ENCODE assay signal across 17 cellular contexts in the genomic region with DNA sequence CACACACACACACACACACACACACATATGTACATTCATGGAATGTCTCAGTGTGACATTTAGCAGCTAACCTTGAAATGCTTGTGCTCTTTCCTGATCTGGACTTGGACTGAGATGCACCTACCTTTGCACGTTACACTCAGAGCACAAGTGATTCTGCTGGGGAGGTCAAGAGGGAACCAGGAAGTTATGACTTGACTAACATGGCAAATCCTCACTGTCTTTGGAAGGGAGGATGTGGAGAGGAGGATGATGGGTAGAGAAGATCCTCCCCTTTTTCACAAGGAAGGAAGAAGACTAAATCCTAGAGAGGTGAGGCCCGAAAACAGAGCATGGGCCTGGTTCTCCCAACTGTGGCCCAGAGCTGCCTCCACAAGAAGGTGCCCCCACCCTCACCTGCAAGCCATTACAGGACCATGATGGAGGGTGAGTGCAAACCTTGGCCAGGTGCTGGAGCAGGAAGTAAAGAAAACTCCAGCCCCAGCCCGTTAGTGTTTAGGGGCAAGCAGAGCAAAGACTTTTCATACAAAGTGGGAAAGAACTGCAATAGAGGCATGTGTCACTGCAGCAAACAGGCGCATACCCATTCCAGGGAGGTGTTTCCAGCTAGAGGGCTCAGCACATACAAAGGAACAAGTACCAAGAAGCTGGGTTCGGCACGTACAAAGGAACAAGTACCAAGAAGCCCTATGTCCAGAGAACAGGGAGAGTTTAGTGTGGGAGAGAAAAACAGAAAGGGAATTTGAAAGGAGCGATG. TPM values are rescaled to one million over a fixed set of nuclear protein-coding genes. Genes with fewer than 3 reads are reported as not detected.
DNase-seq lines count a peak whose midpoint lies in the region; ATAC-seq, FAIRE-seq and TF ChIP-seq lines count a peak whose summit lies in the region.
"Had no signal": no experiment of that assay in that cellular context is flagged by ENCODE, and none has a peak within 500 bp of the region (broad histone marks: within the 10 kb centered on the region; RNA-seq: fewer than 3 reads in every experiment).

No MANE protein-coding gene starts in this region.

- no peaks in the 10 kb centered on the region for H3K4me1 Mint-ChIP-seq in activated T-cell treated with anti-CD3 and anti-CD28 coated beads, Interleukin-2, amount 50 U/mL, for 4 hours (ENCODE audit: low read depth)

- no peak for TF ChIP-seq CTCF in K562 (IDR thresholded peaks at IDR 0.05 in 2 of 3, conservative IDR thresholded peaks at IDR 0.05 in 1 of 3; ENCODE audit: insufficient read depth in 2 of 3, low read depth in 1 of 3, low read length in 3 of 3)

- FAIRE-seq in K562 (lab: Jason Lieb, UNC), result peak; percentile 40

- in situ Hi-C loops in K562 (cut with MboI), result no loop called here

- H3K79me2 ChIP-seq in K562 (ENCODE audit: control insufficient read depth, insufficient read depth, low read length), result no peaks in the 10 kb centered on the region

- H3K4me2 ChIP-seq in K562 (ENCODE audit: insufficient read depth, low read length), result no peak overlapping the region; the same call in 1 of the 2 replicates

- H2AFZ ChIP-seq in K562 (ENCODE audit: low read depth, low read length), result peak overlapping the region; percentile 68

- H3K27ac ChIP-seq in K562 (ENCODE audit: extremely low read depth, low read depth, low read length), result peak overlapping the region; percentile 58; the same call in 2 of the 3 replicates
- H3K27ac ChIP-seq: cardiac muscle cell had no signal

- no peaks in the 10 kb centered on the region for H3K4me1 ChIP-seq in K562 (replicated peaks in 1 of 2; ENCODE audit: control insufficient read depth in 2 of 2, insufficient read depth in 2 of 2, low read length in 2 of 2)

- H3K9ac ChIP-seq in K562 (ENCODE audit: insufficient read depth in 1 of 2, low read depth in 2 of 2, low read length in 2 of 2), result no peak overlapping the region

- no peaks in the 10 kb centered on the region for H3K27me3 ChIP-seq in K562 (ENCODE audit: control insufficient read depth in 2 of 2, insufficient read depth in 2 of 2, low read length in 2 of 2)
- H3K27me3 ChIP-seq: cardiac muscle cell had no signal

- intact Hi-C loops in K562 (cut with micrococcal nuclease), result loop anchor here (5.0 kb wide), 1 partner anchor 59 kb away; no protein-coding TSS in a partner anchor

- no peaks in the 10 kb centered on the region for H3K36me3 ChIP-seq in K562 (ENCODE audit: control insufficient read depth, insufficient read depth, low read length)
- H3K36me3 ChIP-seq: cardiac muscle cell had no signal

- no peak for DNase-seq in activated T-cell treated with anti-CD3 and anti-CD28 coated beads, Interleukin-2, amount 50 U/mL, for 4 hours
- no peak for DNase-seq in activated T-cell treated with anti-CD3 and anti-CD28 coated beads, Interleukin-2, amount 50 U/mL, for 48 hours
- DNase-seq in M059J (ENCODE audit: low read depth) (peak; percentile 64), K562 (ENCODE audit: extremely low read depth in 1 of 4, low spot score in 3 of 4) (peak in 1 of 4 experiments; percentile 27), COLO668 (lab: John Stamatoyannopoulos, UW; ENCODE audit: unreplicated experiment) (no peak), HuH-7 (ENCODE audit: low spot score) (no peak)
- no peak for DNase-seq in stimulated activated naive CD8-positive, alpha-beta T cell treated with anti-CD3 and anti-CD28 coated beads, Interleukin-15, Interleukin-2, amounts not matched to agents 100 U/mL and 50 U/mL, for 24 hours
- DNase-seq: activated CD4-positive, alpha-beta memory T cell treated with anti-CD3 and anti-CD28 coated beads for 36 hours; NCI-H1048; NCI-H446 treated with DMSO at 0.1 percent for 48 hours; T-helper 9 cell; trophoblast cell had no signal

- WGBS in K562 (ENCODE audit: insufficient coverage, low coverage, missing lambda C conversion rate), result 40% methylated on average over 7 of the region's 7 CpGs

- no TSS peak for BruUV-seq in K562 (replicated peaks; lab: Mats Ljungman, UMichigan)

- POLR2A ChIA-PET in K562 (lab: Yijun Ruan, JAX), result interaction anchor here (0.6 to 1.7 kb wide), 3 partner anchors 13 to 92 kb away, joined by 3 to 6 read pairs (median 4); no protein-coding TSS in a partner anchor

- ATAC-seq in activated T-cell treated with anti-CD3 and anti-CD28 coated beads, Interleukin-2, amount 50 U/mL, for 4 hours, result peak; percentile 18 to 25
- ATAC-seq in K562 (peak; percentile 78), GM18858 (IDR thresholded peaks at IDR 0.05; ENCODE audit: unreplicated experiment) (no peak)
- ATAC-seq in stimulated activated naive CD8-positive, alpha-beta T cell treated with anti-CD3 and anti-CD28 coated beads, Interleukin-15, Interleukin-2, amounts not matched to agents 100 U/mL and 50 U/mL, for 24 hours, result peak; percentile 52
- ATAC-seq: Right ventricle myocardium inferior had no signal

- TF ChIP-seq POLR2A in K562 (conservative IDR thresholded peaks at IDR 0.05), result peak; percentile 90

- no peaks in the 10 kb centered on the region for H3K9me3 ChIP-seq in K562 (replicated peaks; ENCODE audit: control insufficient read depth, insufficient read depth, low read depth, low read length)

- CTCF ChIA-PET in K562 (lab: Yijun Ruan, JAX; ENCODE audit: low intra/inter-chr PET ratio), result no interaction called here

- H3K4me3 ChIP-seq in K562, result no peak overlapping the region
- H3K4me3 ChIP-seq: cardiac muscle cell had no signal

- no peak for TF ChIP-seq EP300 in K562 (IDR thresholded peaks at IDR 0.05; ENCODE audit: low read length)

- no peak for TF ChIP-seq RAD21 in K562 (CRISPR knock-in tag; conservative IDR thresholded peaks at IDR 0.05 in 1 of 2, IDR thresholded peaks at IDR 0.05 in 1 of 2)

- no peaks in the 10 kb centered on the region for H3K9me1 ChIP-seq in K562 (ENCODE audit: control insufficient read depth, insufficient read depth, low read length)

- H3K4me3 Mint-ChIP-seq in activated T-cell treated with anti-CD3 and anti-CD28 coated beads, Interleukin-2, amount 50 U/mL, for 4 hours, result no peak overlapping the region
- H3K4me3 Mint-ChIP-seq: activated CD4-positive, alpha-beta memory T cell treated with anti-CD3 and anti-CD28 coated beads for 36 hours had no signal

- peaks cover 8% of the 10 kb centered on the region for H3K27me3 Mint-ChIP-seq in activated T-cell treated with anti-CD3 and anti-CD28 coated beads, Interleukin-2, amount 50 U/mL, for 4 hours (ENCODE audit: low read depth)

- H3K9me3 Mint-ChIP-seq in activated T-cell treated with anti-CD3 and anti-CD28 coated beads, Interleukin-2, amount 50 U/mL, for 4 hours, result no peaks in the 10 kb centered on the region
- H3K9me3 Mint-ChIP-seq: activated CD4-positive, alpha-beta memory T cell treated with anti-CD3 and anti-CD28 coated beads for 36 hours had no signal

- H4K20me1 ChIP-seq in K562 (replicated peaks; ENCODE audit: control insufficient read depth, insufficient read depth, low read length), result no peaks in the 10 kb centered on the region

- H3K36me3 Mint-ChIP-seq in activated T-cell treated with anti-CD3 and anti-CD28 coated beads, Interleukin-2, amount 50 U/mL, for 4 hours (ENCODE audit: insufficient read depth), result no peaks in the 10 kb centered on the region
- H3K36me3 Mint-ChIP-seq: activated CD4-positive, alpha-beta memory T cell treated with anti-CD3 and anti-CD28 coated beads for 36 hours had no signal

RNA-seq across cellular contexts. Expression of a gene that starts 26.4 kb away (rescaled TPM):
- not detected for total RNA-seq in activated T-cell treated with anti-CD3 and anti-CD28 coated beads, Interleukin-2, amount 50 U/mL, for 4 hours
- 17.2 and 26.1 TPM in 2 replicates for total RNA-seq in M059J (2014; rRNA removed; shearing (Covaris generic))
- total RNA-seq in K562 (2011; cell fraction: chromatin; rRNA removed; ENCODE audit: low replicate concordance), result not detected in 2 replicates
- total RNA-seq in K562 (2011; cell fraction: nucleolus; rRNA removed), result not detected in 2 replicates
- total RNA-seq in K562 (2011; cell fraction: nucleoplasm; rRNA removed), result not detected in 2 replicates
- not detected in 2 replicates for total RNA-seq in K562 (2014; rRNA removed)
- not detected in 2 replicates for total RNA-seq in K562 (2014; rRNA removed; fragmentation: Illumina TruSeq; extraction: Trizol)
- total RNA-seq in K562 (2015; rRNA removed; fragmentation: Illumina TruSeq; extraction: Trizol), result not detected in 2 replicates
- not detected in 2 replicates for total RNA-seq in K562 (2021)
- polyA plus RNA-seq in K562 (2011; rRNA removed), result 0.03 and 0.04 TPM in 2 replicates
- polyA plus RNA-seq in K562 (2011; cell fraction: cytosol; rRNA removed), result 0.01 TPM in 1 of 2 replicates, not detected in the other
- polyA plus RNA-seq in K562 (2011; cell fraction: nucleus; rRNA removed), result 0.07 TPM in 1 of 2 replicates, not detected in the other
- 0.07 TPM in 1 of 2 replicates, not detected in the other for polyA plus RNA-seq in K562 (2012)
- polyA plus RNA-seq in K562 (2014; fragmentation: Illumina TruSeq; extraction: Trizol), result not detected in 2 replicates
- not detected for polyA plus RNA-seq in K562 (2014; fragmentation: Nextera tagmentation; extraction: Ambion mirVana)
- polyA plus RNA-seq in K562 (2014; rRNA removed), result not detected in 2 replicates
- polyA minus RNA-seq in K562 (2011; rRNA and poly(A)+ RNA removed), result not detected in 2 replicates
- not detected in 2 replicates for polyA minus RNA-seq in K562 (2011; cell fraction: cytosol; rRNA and poly(A)+ RNA removed)
- not detected in 2 replicates for polyA minus RNA-seq in K562 (2011; cell fraction: nucleus; rRNA and poly(A)+ RNA removed)
- total RNA-seq: progenitor cell of endocrine pancreas had no signal

RNA-seq across cellular contexts. Expression of a gene that starts 39.5 kb away (rescaled TPM):
- not detected for total RNA-seq in activated T-cell treated with anti-CD3 and anti-CD28 coated beads, Interleukin-2, amount 50 U/mL, for 4 hours
- total RNA-seq in M059J (2014; rRNA removed; shearing (Covaris generic)), result not detected in 2 replicates
- not detected in 2 replicates for total RNA-seq in K562 (2011; cell fraction: chromatin; rRNA removed; ENCODE audit: low replicate concordance)
- 0.13 and 0.17 TPM in 2 replicates for total RNA-seq in K562 (2011; cell fraction: nucleolus; rRNA removed)
- 0.31 TPM in 1 of 2 replicates, not detected in the other for total RNA-seq in K562 (2011; cell fraction: nucleoplasm; rRNA removed)
- total RNA-seq in K562 (2014; rRNA removed) (not detected in 2 replicates), K562 (2014; rRNA removed; fragmentation: Illumina TruSeq; extraction: Trizol) (not detected in 2 replicates), K562 (2015; rRNA removed; fragmentation: Illumina TruSeq; extraction: Trizol) (not detected in 2 replicates), K562 (2021) (not detected in 2 replicates)
- polyA plus RNA-seq in K562 (2011; rRNA removed) (0.03 TPM in 1 of 2 replicates, not detected in the other), K562 (2014; fragmentation: Illumina TruSeq; extraction: Trizol) (not detected in 2 replicates), K562 (2014; fragmentation: Nextera tagmentation; extraction: Ambion mirVana) (under 1 TPM in 1 of 2 experiments, not detected in 1; 0.03 TPM), K562 (2014; rRNA removed) (not detected in 2 replicates)
- polyA plus RNA-seq in K562 (2011; cell fraction: cytosol; rRNA removed), result 0.01 and 0.03 TPM in 2 replicates
- polyA plus RNA-seq in K562 (2011; cell fraction: nucleus; rRNA removed), result 0.03 and 0.06 TPM in 2 replicates
- 0.10 TPM in 1 of 2 replicates, not detected in the other for polyA plus RNA-seq in K562 (2012)
- polyA minus RNA-seq in K562 (2011; rRNA and poly(A)+ RNA removed), result not detected in 2 replicates
- 0.36 TPM in 1 of 2 replicates, not detected in the other for polyA minus RNA-seq in K562 (2011; cell fraction: cytosol; rRNA and poly(A)+ RNA removed)
- 0.11 and 0.13 TPM in 2 replicates for polyA minus RNA-seq in K562 (2011; cell fraction: nucleus; rRNA and poly(A)+ RNA removed)
- total RNA-seq: cardiac muscle cell, kidney epithelial cell, progenitor cell of endocrine pancreas, Right ventricle myocardium inferior had no signal
- polyA plus RNA-seq: cardiac muscle cell had no signal

RNA-seq across cellular contexts. Expression of a gene that starts 49.4 kb away (rescaled TPM):
- under 1 TPM in 1 of 3 donors, not detected in 2; 0.08 TPM for total RNA-seq in activated T-cell treated with anti-CD3 and anti-CD28 coated beads, Interleukin-2, amount 50 U/mL, for 4 hours
- not detected in 2 replicates for total RNA-seq in M059J (2014; rRNA removed; shearing (Covaris generic))
- 35.2 and 37.9 TPM in 2 replicates for total RNA-seq in K562 (2011; cell fraction: chromatin; rRNA removed; ENCODE audit: low replicate concordance)
- total RNA-seq in K562 (2011; cell fraction: nucleolus; rRNA removed), result 17.8 and 21.7 TPM in 2 replicates
- total RNA-seq in K562 (2011; cell fraction: nucleoplasm; rRNA removed), result 26.9 and 32.4 TPM in 2 replicates
- total RNA-seq in K562 (2014; rRNA removed), result 4.1 and 5.8 TPM in 2 replicates
- total RNA-seq in K562 (2014; rRNA removed; fragmentation: Illumina TruSeq; extraction: Trizol), result 4.0 and 6.3 TPM in 2 replicates
- 5.0 and 6.1 TPM in 2 replicates for total RNA-seq in K562 (2015; rRNA removed; fragmentation: Illumina TruSeq; extraction: Trizol)
- total RNA-seq in K562 (2021), result 6.6 and 7.4 TPM in 2 replicates
- 4.0 and 10.0 TPM in 2 replicates for polyA plus RNA-seq in K562 (2011; rRNA removed)
- 2.2 and 9.8 TPM in 2 replicates for polyA plus RNA-seq in K562 (2011; cell fraction: cytosol; rRNA removed)
- polyA plus RNA-seq in K562 (2011; cell fraction: nucleus; rRNA removed), result 5.6 and 26.1 TPM in 2 replicates
- 6.6 and 19.9 TPM in 2 replicates for polyA plus RNA-seq in K562 (2012)
- 6.4 and 7.5 TPM in 2 replicates for polyA plus RNA-seq in K562 (2014; fragmentation: Illumina TruSeq; extraction: Trizol)
- polyA plus RNA-seq in K562 (2014; fragmentation: Nextera tagmentation; extraction: Ambion mirVana), result 1 to 10 TPM; 4.4 to 5.6 TPM
- polyA plus RNA-seq in K562 (2014; rRNA removed), result 6.2 and 11.5 TPM in 2 replicates
- 3.2 and 7.7 TPM in 2 replicates for polyA minus RNA-seq in K562 (2011; rRNA and poly(A)+ RNA removed)
- polyA minus RNA-seq in K562 (2011; cell fraction: cytosol; rRNA and poly(A)+ RNA removed), result 6.5 TPM in 1 of 2 replicates, not detected in the other
- polyA minus RNA-seq in K562 (2011; cell fraction: nucleus; rRNA and poly(A)+ RNA removed), result 2.0 and 7.1 TPM in 2 replicates
- total RNA-seq: activated CD4-positive, alpha-beta memory T cell treated with anti-CD3 and anti-CD28 coated beads for 36 hours; cardiac muscle cell; Right ventricle myocardium inferior had no signal
- polyA plus RNA-seq: cardiac muscle cell had no signal

RNA-seq across cellular contexts. Expression of a gene that starts 50.2 kb away (rescaled TPM):
- not detected for total RNA-seq in activated T-cell treated with anti-CD3 and anti-CD28 coated beads, Interleukin-2, amount 50 U/mL, for 4 hours
- total RNA-seq in M059J (2014; rRNA removed; shearing (Covaris generic)), result 0.05 and 0.32 TPM in 2 replicates
- total RNA-seq in K562 (2011; cell fraction: chromatin; rRNA removed; ENCODE audit: low replicate concordance), result not detected in 2 replicates
- not detected in 2 replicates for total RNA-seq in K562 (2011; cell fraction: nucleolus; rRNA removed)
- not detected in 2 replicates for total RNA-seq in K562 (2011; cell fraction: nucleoplasm; rRNA removed)
- not detected in 2 replicates for total RNA-seq in K562 (2014; rRNA removed)
- total RNA-seq in K562 (2014; rRNA removed; fragmentation: Illumina TruSeq; extraction: Trizol), result not detected in 2 replicates
- not detected in 2 replicates for total RNA-seq in K562 (2015; rRNA removed; fragmentation: Illumina TruSeq; extraction: Trizol)
- total RNA-seq in K562 (2021), result not detected in 2 replicates
- polyA plus RNA-seq in K562 (2011; rRNA removed), result not detected in 2 replicates
- polyA plus RNA-seq in K562 (2011; cell fraction: cytosol; rRNA removed), result not detected in 2 replicates
- polyA plus RNA-seq in K562 (2011; cell fraction: nucleus; rRNA removed), result not detected in 2 replicates
- not detected in 2 replicates for polyA plus RNA-seq in K562 (2012)
- polyA plus RNA-seq in K562 (2014; fragmentation: Illumina TruSeq; extraction: Trizol), result not detected in 2 replicates
- not detected for polyA plus RNA-seq in K562 (2014; fragmentation: Nextera tagmentation; extraction: Ambion mirVana)
- not detected in 2 replicates for polyA plus RNA-seq in K562 (2014; rRNA removed)
- not detected in 2 replicates for polyA minus RNA-seq in K562 (2011; rRNA and poly(A)+ RNA removed)
- polyA minus RNA-seq in K562 (2011; cell fraction: cytosol; rRNA and poly(A)+ RNA removed), result not detected in 2 replicates
- polyA minus RNA-seq in K562 (2011; cell fraction: nucleus; rRNA and poly(A)+ RNA removed), result not detected in 2 replicates
- total RNA-seq: activated CD4-positive, alpha-beta memory T cell treated with anti-CD3 and anti-CD28 coated beads for 36 hours had no signal

Comparison
In these comparisons a context has a peak if more than half of its experiments do, and no peak if none do; other contexts are left out.
1. RNA of a gene that starts 26.4 kb away (total RNA-seq): 17.2 to 26.1 TPM in M059J; not detected in activated T-cell treated with anti-CD3 and anti-CD28 coated beads, Interleukin-2, amount 50 U/mL, for 4 hours and not detected in K562; every median in the first group is over 10 times any median in the second.